ENCODE assay signal across 10 cellular contexts in genomic region chr12:64522316-64522715, GRCh38.
DNase-seq lines count a peak whose midpoint lies in the region; ATAC-seq and TF ChIP-seq lines count a peak whose summit lies in the region.
"Had no signal": no experiment of that assay in that cellular context is flagged by ENCODE, and none has a peak within 500 bp of the region (broad histone marks: within the 10 kb centered on the region; RNA-seq: fewer than 3 reads in every experiment).

No MANE protein-coding gene starts in this region.

- H3K27ac ChIP-seq in breast epithelium, result no peak overlapping the region

- BruUV-seq in MCF 10A (replicated peaks; lab: Mats Ljungman, UMichigan), result no TSS peak

- H3K27me3 ChIP-seq in breast epithelium, result no peaks in the 10 kb centered on the region

- ATAC-seq in T-cell (replicated peaks in 1 of 4) (no peak), GM18861 (IDR thresholded peaks at IDR 0.05; ENCODE audit: unreplicated experiment) (no peak), HG03571 (IDR thresholded peaks at IDR 0.05; ENCODE audit: unreplicated experiment) (no peak)

- CTCF ChIA-PET in MCF 10A (lab: Yijun Ruan, JAX), result interaction anchor here (0.6 to 5.1 kb wide), 5 partner anchors 14 to 36 kb away, joined by 3 to 26 read pairs (median 3); no protein-coding TSS in a partner anchor
- CTCF ChIA-PET in T-cell (lab: Charles Lee), result no interaction called here

- POLR2A ChIA-PET in MCF 10A (lab: Yijun Ruan, JAX) (interaction anchor here (0.8 to 1.9 kb wide), 2 partner anchors 8 to 9 kb away, joined by 4 to 7 read pairs; no protein-coding TSS in a partner anchor), T-cell (lab: Charles Lee) (no interaction called here)

- no peaks in the 10 kb centered on the region for H3K9me3 ChIP-seq in breast epithelium

- intact Hi-C loops in MCF 10A (cut with micrococcal nuclease) (no loop called here), breast epithelium (cut with DNase I; ENCODE audit: low total_unique reads) (no loop called here)

- H3K36me3 Mint-ChIP-seq in MCF 10A (ENCODE audit: insufficient read depth, unreplicated experiment), result no peaks in the 10 kb centered on the region
- no peaks in the 10 kb centered on the region for H3K36me3 Mint-ChIP-seq in T-cell

- TF ChIP-seq CTCF in MCF 10A (IDR thresholded peaks at IDR 0.05; ENCODE audit: unreplicated experiment), result no peak
- no peak for TF ChIP-seq CTCF in breast epithelium (IDR thresholded peaks at IDR 0.05)
- no peak for TF ChIP-seq CTCF in choroid plexus epithelial cell (conservative IDR thresholded peaks at IDR 0.05; ENCODE audit: low read depth, low read length)

- H3K27ac Mint-ChIP-seq in MCF 10A (ENCODE audit: low read depth, unreplicated experiment), result peak overlapping the region; percentile 59
- H3K27ac Mint-ChIP-seq in T-cell, result no peak overlapping the region

- H3K4me3 Mint-ChIP-seq in MCF 10A (ENCODE audit: unreplicated experiment), result no peak overlapping the region
- no peak overlapping the region for H3K4me3 Mint-ChIP-seq in T-cell

- no peak for TF ChIP-seq POLR2A in breast epithelium (IDR thresholded peaks at IDR 0.05)

- no peaks in the 10 kb centered on the region for H3K27me3 Mint-ChIP-seq in MCF 10A (ENCODE audit: insufficient read depth, unreplicated experiment)
- peaks cover 4 to 6% of the 10 kb centered on the region in 2 donors for H3K27me3 Mint-ChIP-seq in T-cell

- H3K4me1 Mint-ChIP-seq in MCF 10A (ENCODE audit: insufficient read depth, unreplicated experiment) (peaks cover 6% of the 10 kb centered on the region), T-cell (no peaks in the 10 kb centered on the region)

- peak; percentile 16 for DNase-seq in MCF 10A (ENCODE audit: unreplicated experiment)
- no peak for DNase-seq in breast epithelium (ENCODE audit: low spot score in 2 of 2)
- peak; percentile 88 for DNase-seq in NCI-H748 (lab: John Stamatoyannopoulos, UW; ENCODE audit: unreplicated experiment)
- peak; percentile 77 for DNase-seq in choroid plexus epithelial cell (ENCODE audit: low read depth)
- DNase-seq in smooth muscle cell of the brain vasculature (ENCODE audit: low read depth, low spot score), result peak; percentile 57
- no peak for DNase-seq in T-cell
- DNase-seq: activated CD4-positive, alpha-beta T cell treated with anti-CD3 and anti-CD28 coated beads, Interleukin-2, amount 50 U/mL, for 48 hours; SHP77 had no signal

- H3K9me3 Mint-ChIP-seq in MCF 10A (ENCODE audit: unreplicated experiment) (no peaks in the 10 kb centered on the region), T-cell (no peaks in the 10 kb centered on the region)

- no peaks in the 10 kb centered on the region for H3K36me3 ChIP-seq in breast epithelium

- H3K4me1 ChIP-seq in breast epithelium, result no peaks in the 10 kb centered on the region

- no peak overlapping the region for H3K4me3 ChIP-seq in breast epithelium
- H3K4me3 ChIP-seq in choroid plexus epithelial cell (ENCODE audit: low read depth, low read length), result no peak overlapping the region

Comparison
In these comparisons a context has a peak if more than half of its experiments do, and no peak if none do; other contexts are left out.
1. DNase-seq: peak in MCF 10A (single experiment), NCI-H748 (single experiment), choroid plexus epithelial cell (single experiment) and smooth muscle cell of the brain vasculature (single experiment); none in breast epithelium (0 of 2) and T-cell (0 of 34).